In genomic region chr17:34299918-34300600, GRCh38 we compare ENCODE assay signal across 1 cellular context.
TF ChIP-seq lines count a peak whose summit lies in the region.

No MANE protein-coding gene starts in this region.

TF ChIP-seq in endothelial cell of umbilical vein, 7 proteins besides CTCF, POLR2A, EP300 and RAD21:
- TF ChIP-seq JUN (IDR thresholded peaks at IDR 0.05; ENCODE audit: borderline replicate concordance, insufficient read depth, insufficient read length, low read depth) (no peak), GATA2 (IDR thresholded peaks at IDR 0.05; ENCODE audit: insufficient read depth, insufficient read length, low read depth, low read length) (no peak), FOS (IDR thresholded peaks at IDR 0.05; ENCODE audit: borderline replicate concordance, insufficient read depth, low read length) (no peak), MAX (IDR thresholded peaks at IDR 0.05; ENCODE audit: insufficient read depth, insufficient read length) (no peak), MYC (IDR thresholded peaks at IDR 0.05; ENCODE audit: low read depth, low read length) (no peak), POLR2AphosphoS5 (IDR thresholded peaks at IDR 0.05; ENCODE audit: insufficient read depth, low read depth, low read length) (no peak)
